ENCODE assay signal across 29 cellular contexts in the genomic region with DNA sequence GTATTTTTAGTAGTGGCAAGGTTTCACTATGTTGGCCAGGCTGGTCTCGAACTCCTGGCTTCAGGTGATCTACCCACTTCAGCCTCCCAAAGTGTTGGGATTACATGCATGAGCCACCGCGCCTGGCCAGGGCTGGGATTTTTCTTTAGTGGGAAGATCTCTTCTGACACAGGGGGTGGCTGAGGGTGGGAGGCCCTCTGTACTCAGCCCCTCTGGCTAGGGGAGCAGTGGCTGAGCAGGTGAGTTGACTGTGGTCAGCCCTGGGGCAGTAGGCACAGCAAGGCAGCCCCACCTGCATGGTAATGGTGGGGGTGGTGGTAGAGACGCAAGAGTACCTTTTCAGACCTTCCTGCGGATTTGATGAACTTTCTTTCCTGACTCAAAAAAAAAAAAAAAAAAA.
"Had no signal": no experiment of that assay in that cellular context is flagged by ENCODE, and none has a peak within 500 bp of the region (broad histone marks: within the 10 kb centered on the region; RNA-seq: fewer than 3 reads in every experiment).

No MANE protein-coding gene starts in this region.

- H3K27ac ChIP-seq: stomach, suprapubic skin, testis, thoracic aorta, thyroid gland, tibial artery, tibial nerve, transverse colon, upper lobe of left lung, upper lobe of right lung, uterus, vagina had no signal

- H3K27me3 ChIP-seq: testis, thyroid gland, tibial nerve, transverse colon, upper lobe of left lung, upper lobe of right lung, uterus, vagina had no signal

- H3K4me3 ChIP-seq: stomach, suprapubic skin, testis, thoracic aorta, thyroid gland, tibial artery, tibial nerve, transverse colon, upper lobe of left lung, upper lobe of right lung, uterus, vagina had no signal

- H3K36me3 Mint-ChIP-seq: stimulated activated effector memory CD8-positive, alpha-beta T cell treated with anti-CD3 and anti-CD28 coated beads, Interleukin-12 subunit alpha, Interleukin-12 subunit beta, amount 100 ng/mL, for 72 hours; stimulated activated memory B cell treated with anti-CD40 and anti-IgM and Interleukin-4, amounts not matched to agents 10 μg/mL and 1 μg/mL and 100 μg/mL, for 72 hours; stimulated activated naive B cell treated with anti-CD40 and anti-IgM and Interleukin-4, amounts not matched to agents 10 μg/mL and 1 μg/mL and 100 μg/mL, for 72 hours; type B pancreatic cell had no signal

- FAIRE-seq: urothelium cell line had no signal

- H3K9me3 Mint-ChIP-seq: stimulated activated effector memory CD8-positive, alpha-beta T cell treated with anti-CD3 and anti-CD28 coated beads, Interleukin-12 subunit alpha, Interleukin-12 subunit beta, amount 100 ng/mL, for 72 hours; stimulated activated memory B cell treated with anti-CD40 and anti-IgM and Interleukin-4, amounts not matched to agents 10 μg/mL and 1 μg/mL and 100 μg/mL, for 72 hours; stimulated activated naive B cell treated with anti-CD40 and anti-IgM and Interleukin-4, amounts not matched to agents 10 μg/mL and 1 μg/mL and 100 μg/mL, for 72 hours; stimulated activated naive CD8-positive, alpha-beta T cell treated with anti-CD3 and anti-CD28 coated beads, Interleukin-15, amount 100 ng/mL, for 72 hours; stimulated activated naive CD8-positive, alpha-beta T cell treated with anti-CD3 and anti-CD28 coated beads, Interleukin-15, Interleukin-2, amounts not matched to agents 100 ng/mL and 50 ng/mL, for 24 hours; type B pancreatic cell had no signal

- ATAC-seq: stimulated activated effector memory CD8-positive, alpha-beta T cell treated with anti-CD3 and anti-CD28 coated beads, Interleukin-12 subunit alpha, Interleukin-12 subunit beta, amount 100 ng/mL, for 72 hours; stimulated activated memory B cell treated with anti-CD40 and anti-IgM and Interleukin-4, amounts not matched to agents 10 μg/mL and 1 μg/mL and 100 μg/mL, for 72 hours; stimulated activated naive B cell treated with anti-CD40 and anti-IgM and Interleukin-4, amounts not matched to agents 10 μg/mL and 1 μg/mL and 100 μg/mL, for 72 hours; stimulated activated naive CD8-positive, alpha-beta T cell treated with anti-CD3 and anti-CD28 coated beads, Interleukin-15, amount 100 ng/mL, for 72 hours; stimulated activated naive CD8-positive, alpha-beta T cell treated with anti-CD3 and anti-CD28 coated beads, Interleukin-15, Interleukin-2, amounts not matched to agents 100 U/mL and 50 U/mL, for 24 hours; upper lobe of right lung had no signal

- H3K9me3 ChIP-seq: stomach, suprapubic skin, testis, thoracic aorta, thyroid gland, tibial artery, tibial nerve, transverse colon, upper lobe of left lung, upper lobe of right lung, uterus, vagina had no signal

- H3K27ac Mint-ChIP-seq: stimulated activated effector memory CD8-positive, alpha-beta T cell treated with anti-CD3 and anti-CD28 coated beads, Interleukin-12 subunit alpha, Interleukin-12 subunit beta, amount 100 ng/mL, for 72 hours; stimulated activated memory B cell treated with anti-CD40 and anti-IgM and Interleukin-4, amounts not matched to agents 10 μg/mL and 1 μg/mL and 100 μg/mL, for 72 hours; stimulated activated naive B cell treated with anti-CD40 and anti-IgM and Interleukin-4, amounts not matched to agents 10 μg/mL and 1 μg/mL and 100 μg/mL, for 72 hours; stimulated activated naive CD8-positive, alpha-beta T cell treated with anti-CD3 and anti-CD28 coated beads, Interleukin-15, Interleukin-2, amounts not matched to agents 100 ng/mL and 50 ng/mL, for 24 hours; type B pancreatic cell had no signal

- H3K36me3 ChIP-seq: stomach, suprapubic skin, thoracic aorta, thyroid gland, tibial artery, tibial nerve, transverse colon, upper lobe of left lung, upper lobe of right lung, uterus, vagina had no signal

- H3K4me1 ChIP-seq: stomach, suprapubic skin, testis, thyroid gland, tibial artery, tibial nerve, upper lobe of left lung, upper lobe of right lung, uterus, vagina had no signal

- H3K4me3 Mint-ChIP-seq: stimulated activated effector memory CD8-positive, alpha-beta T cell treated with anti-CD3 and anti-CD28 coated beads, Interleukin-12 subunit alpha, Interleukin-12 subunit beta, amount 100 ng/mL, for 72 hours; stimulated activated memory B cell treated with anti-CD40 and anti-IgM and Interleukin-4, amounts not matched to agents 10 μg/mL and 1 μg/mL and 100 μg/mL, for 72 hours; stimulated activated naive B cell treated with anti-CD40 and anti-IgM and Interleukin-4, amounts not matched to agents 10 μg/mL and 1 μg/mL and 100 μg/mL, for 72 hours; stimulated activated naive CD8-positive, alpha-beta T cell treated with anti-CD3 and anti-CD28 coated beads, Interleukin-15, amount 100 ng/mL, for 72 hours; stimulated activated naive CD8-positive, alpha-beta T cell treated with anti-CD3 and anti-CD28 coated beads, Interleukin-15, Interleukin-2, amounts not matched to agents 100 ng/mL and 50 ng/mL, for 24 hours; type B pancreatic cell had no signal

- DNase-seq: stimulated activated CD4-positive, alpha-beta T cell treated with anti-CD3 and anti-CD28 coated beads, Interleukin-2, amount 100 ng/mL, for 48 hours; stimulated activated CD4-positive, alpha-beta T cell treated with anti-CD3 and anti-CD28 coated beads, Interleukin-4, amount 100 ng/mL, for 1 hour; stimulated activated CD4-positive, alpha-beta T cell treated with anti-CD3 and anti-CD28 coated beads, Interleukin-4, amount 100 ng/mL, for 24 hours; stimulated activated CD4-positive, alpha-beta T cell treated with anti-CD3 and anti-CD28 coated beads, Interleukin-4, amount 100 ng/mL, for 4 hours; stimulated activated CD8-positive, alpha-beta memory T cell treated with anti-CD3 and anti-CD28 coated beads, Interleukin-4, amount 100 ng/mL, for 48 hours; stimulated activated naive B cell treated with anti-CD40 and anti-IgM and Interleukin-4, amounts not matched to agents 10 μg/mL and 1 μg/mL and 100 μg/mL, for 72 hours; stimulated activated naive CD4-positive, alpha-beta T cell; stimulated activated naive CD4-positive, alpha-beta T cell treated with Interleukin-2 at 50 U/mL for 16 hours; stimulated activated naive CD8-positive, alpha-beta T cell treated with anti-CD3 and anti-CD28 coated beads, Interleukin-15, amount 100 ng/mL, for 72 hours; stimulated activated naive CD8-positive, alpha-beta T cell treated with anti-CD3 and anti-CD28 coated beads, Interleukin-15, Interleukin-2, amounts not matched to agents 100 U/mL and 50 U/mL, for 24 hours; stomach; substantia nigra; testis; thyroid gland; tibial artery; transverse colon; trophoblast cell; upper lobe of left lung; upper lobe of right lung; uterus had no signal
